Comparison of ENCODE assay signal across 1 cellular context in genomic region chr1:207836616-207837352, GRCh38.
TF ChIP-seq lines count a peak whose summit lies in the region.

No MANE protein-coding gene starts in this region.

TF ChIP-seq in HepG2, 621 proteins besides CTCF, POLR2A, EP300 and RAD21 (continued from another document):
- TF ChIP-seq KIAA2018 (CRISPR knock-in tag; IDR thresholded peaks at IDR 0.05; ENCODE audit: borderline replicate concordance): no peak
- TF ChIP-seq TRAFD1 (CRISPR knock-in tag; IDR thresholded peaks at IDR 0.05; ENCODE audit: borderline replicate concordance): no peak
- no peak for TF ChIP-seq ZNF772 (CRISPR knock-in tag; IDR thresholded peaks at IDR 0.05)
- TF ChIP-seq CCAR2 (optimal IDR thresholded peaks at IDR 0.05; ENCODE audit: low read depth, low read length): no peak
- TF ChIP-seq ZFP36L1 (CRISPR knock-in tag; IDR thresholded peaks at IDR 0.05): no peak
- TF ChIP-seq TBX2 (CRISPR knock-in tag; IDR thresholded peaks at IDR 0.05; ENCODE audit: borderline replicate concordance): no peak
- no peak for TF ChIP-seq HBP1 (CRISPR knock-in tag; IDR thresholded peaks at IDR 0.05; ENCODE audit: low read depth)
- TF ChIP-seq ZSCAN30 (CRISPR knock-in tag; IDR thresholded peaks at IDR 0.05): no peak
- no peak for TF ChIP-seq ELF3 (CRISPR knock-in tag; IDR thresholded peaks at IDR 0.05)
- TF ChIP-seq ZNF264 (CRISPR knock-in tag; IDR thresholded peaks at IDR 0.05): no peak
- no peak for TF ChIP-seq HNRNPLL (IDR thresholded peaks at IDR 0.05; ENCODE audit: low read depth, low read length, poor library complexity, severe bottlenecking)
- TF ChIP-seq IRF2 (CRISPR knock-in tag; IDR thresholded peaks at IDR 0.05): no peak
